ENCODE assay signal across 9 cellular contexts in the genomic region with DNA sequence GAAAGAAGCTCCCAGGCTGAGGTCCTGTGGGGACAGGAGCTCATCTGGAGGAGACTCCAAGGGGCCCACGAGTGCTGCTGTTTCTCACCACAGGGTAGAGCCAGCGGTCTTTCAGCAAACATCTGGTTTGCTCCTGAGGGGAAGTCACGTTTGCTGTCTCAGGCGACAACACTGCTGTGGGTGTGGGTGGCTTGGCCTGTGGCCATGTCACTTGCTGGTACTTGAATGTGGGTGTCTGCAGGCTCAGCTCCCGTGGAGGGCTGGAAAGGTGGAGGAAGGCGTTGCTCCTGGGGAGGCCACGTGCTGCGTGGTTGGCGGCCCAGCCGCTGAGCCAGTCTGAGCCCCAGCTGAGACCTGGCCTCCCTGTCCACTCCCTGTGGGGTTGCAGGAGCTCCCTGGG. TPM values are rescaled to one million over a fixed set of nuclear protein-coding genes. Genes with fewer than 3 reads are reported as not detected.
DNase-seq lines count a peak whose midpoint lies in the region; ATAC-seq, FAIRE-seq and TF ChIP-seq lines count a peak whose summit lies in the region.
"Had no signal": no experiment of that assay in that cellular context is flagged by ENCODE, and none has a peak within 500 bp of the region (broad histone marks: within the 10 kb centered on the region; RNA-seq: fewer than 3 reads in every experiment).

No MANE protein-coding gene starts in this region.

- peak overlapping the region; percentile 33 for H3K27ac Mint-ChIP-seq in activated naive CD4-positive, alpha-beta T cell treated with anti-CD3 and anti-CD28 coated beads, Interleukin-2, amount 50 U/mL, for 24 hours
- peak overlapping the region in 1 of 2 donors; percentile 64 for H3K27ac Mint-ChIP-seq in natural killer cell

- H3K36me3 ChIP-seq in KOPT-K1 (ENCODE audit: insufficient read depth, low read length), result no peaks in the 10 kb centered on the region

- no peaks in the 10 kb centered on the region for H3K27me3 Mint-ChIP-seq in activated naive CD4-positive, alpha-beta T cell treated with anti-CD3 and anti-CD28 coated beads, Interleukin-2, amount 50 U/mL, for 24 hours
- H3K27me3 Mint-ChIP-seq in natural killer cell (ENCODE audit: low read depth in 2 of 2), result peaks cover 16 to 25% of the 10 kb centered on the region in 2 donors

- no peaks in the 10 kb centered on the region for H3K9me3 ChIP-seq in KOPT-K1 (ENCODE audit: insufficient read depth, low read length, poor library complexity, severe bottlenecking)

- peaks cover 2% of the 10 kb centered on the region for H3K36me3 Mint-ChIP-seq in activated naive CD4-positive, alpha-beta T cell treated with anti-CD3 and anti-CD28 coated beads, Interleukin-2, amount 50 U/mL, for 24 hours
- H3K36me3 Mint-ChIP-seq in natural killer cell, result no peaks in the 10 kb centered on the region

- intact Hi-C loops in natural killer cell (cut with micrococcal nuclease), result loop anchor here (10.0 kb wide), 1 partner anchor 109 kb away; no protein-coding TSS in a partner anchor

- peak; percentile 81 to 90 (median 84) for ATAC-seq in natural killer cell

- peaks cover 20% of the 10 kb centered on the region for H3K4me1 Mint-ChIP-seq in activated naive CD4-positive, alpha-beta T cell treated with anti-CD3 and anti-CD28 coated beads, Interleukin-2, amount 50 U/mL, for 24 hours
- peaks cover 28 to 29% of the 10 kb centered on the region in 2 donors for H3K4me1 Mint-ChIP-seq in natural killer cell

- FAIRE-seq in GM12891 (lab: Jason Lieb, UNC) (peak; percentile 91), HTR-8/SVneo (lab: Jason Lieb, UNC) (no peak)

- DNase-seq in GM12891 (ENCODE audit: insufficient read length, low spot score) (peak; percentile 33), natural killer cell (peak; percentile 49), NCI-H748 (lab: John Stamatoyannopoulos, UW; ENCODE audit: unreplicated experiment) (no peak), NCI-H1092 (lab: John Stamatoyannopoulos, UW) (no peak), HTR-8/SVneo (ENCODE audit: insufficient read length, low spot score) (no peak), NK-92 (lab: John Stamatoyannopoulos, UW; ENCODE audit: unreplicated experiment) (no peak)
- DNase-seq: dermis blood vessel endothelial cell had no signal

- TF ChIP-seq POLR2A in GM12891 (IDR thresholded peaks at IDR 0.05; ENCODE audit: low read depth, low read length), result no peak

- TF ChIP-seq CTCF in natural killer cell (IDR thresholded peaks at IDR 0.05), result peak; percentile 30

- peak overlapping the region; percentile 45 for H3K27ac ChIP-seq in KOPT-K1 (ENCODE audit: low read depth, low read length, poor library complexity, severe bottlenecking)

- no peaks in the 10 kb centered on the region for H3K9me3 Mint-ChIP-seq in activated naive CD4-positive, alpha-beta T cell treated with anti-CD3 and anti-CD28 coated beads, Interleukin-2, amount 50 U/mL, for 24 hours
- no peaks in the 10 kb centered on the region for H3K9me3 Mint-ChIP-seq in natural killer cell

- no peak overlapping the region for H3K4me3 Mint-ChIP-seq in activated naive CD4-positive, alpha-beta T cell treated with anti-CD3 and anti-CD28 coated beads, Interleukin-2, amount 50 U/mL, for 24 hours
- H3K4me3 Mint-ChIP-seq in natural killer cell, result peak overlapping the region; percentile 28

TF ChIP-seq in GM12891, 5 proteins besides CTCF, POLR2A, EP300 and RAD21:
- TF ChIP-seq PAX5 (IDR thresholded peaks at IDR 0.05; ENCODE audit: insufficient read depth, low read length, severe bottlenecking) (no peak), SPI1 (IDR thresholded peaks at IDR 0.05; ENCODE audit: low read depth, low read length) (peak; percentile 31; the same call in 1 of the 2 replicates), POU2F2 (IDR thresholded peaks at IDR 0.05; ENCODE audit: low read depth, low read length) (no peak)

RNA-seq across cellular contexts. Expression of gene MPC1, which starts 52.8 kb away (rescaled TPM):
- 62.7 TPM for polyA plus RNA-seq in GM12891 (2012; ENCODE audit: low read depth, missing spikeins)
- total RNA-seq in natural killer cell, result 10 to 100 TPM; 26.3 to 31.1 (median 30.4) TPM

Comparison
In these comparisons a context has a peak if more than half of its experiments do, and no peak if none do; other contexts are left out.
1. DNase-seq: peak in GM12891 (single experiment) and natural killer cell (single experiment); none in NCI-H748 (single experiment), NCI-H1092 (single experiment), HTR-8/SVneo (single experiment) and NK-92 (single experiment).